Comparison of ENCODE assay signal across 23 cellular contexts in the genomic region with DNA sequence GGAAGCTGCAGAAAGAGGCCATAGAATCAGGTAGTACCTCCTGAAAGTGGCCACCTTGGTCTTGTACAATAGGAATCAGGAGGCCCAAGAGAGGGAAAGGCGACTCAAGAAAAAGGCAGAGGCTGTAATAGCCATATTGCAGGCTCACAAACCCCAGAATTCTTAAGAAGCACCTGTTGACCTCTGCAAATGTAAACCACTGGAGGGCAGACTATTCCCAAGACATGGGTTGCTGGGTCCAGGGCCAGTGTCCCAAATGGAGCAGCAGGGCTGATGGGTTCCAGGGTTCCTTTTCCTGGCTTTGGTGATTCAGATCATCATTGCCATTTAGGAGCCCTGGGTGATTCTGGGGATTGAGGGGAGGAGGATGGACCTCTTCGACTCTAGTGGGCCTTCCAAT.
"Had no signal": no experiment of that assay in that cellular context is flagged by ENCODE, and none has a peak within 500 bp of the region (broad histone marks: within the 10 kb centered on the region; RNA-seq: fewer than 3 reads in every experiment).

No MANE protein-coding gene starts in this region.

- H3K27me3 Mint-ChIP-seq: activated naive CD8-positive, alpha-beta T cell treated with anti-CD3 and anti-CD28 coated beads, Interleukin-2, amount 50 U/mL, for 24 hours had no signal

- H3K4me1 Mint-ChIP-seq: activated naive CD8-positive, alpha-beta T cell treated with anti-CD3 and anti-CD28 coated beads, Interleukin-2, amount 50 U/mL, for 24 hours had no signal

- ATAC-seq: activated CD8-positive, alpha-beta T cell treated with anti-CD3 and anti-CD28 coated beads for 36 hours; activated naive CD4-positive, alpha-beta T cell treated with anti-CD3 and anti-CD28 coated beads, Interleukin-2, amount 50 U/mL, for 72 hours; activated naive CD8-positive, alpha-beta T cell treated with anti-CD3 and anti-CD28 coated beads, Interleukin-2, amount 50 U/mL, for 24 hours; body of pancreas; T-helper 17 cell had no signal

- H3K4me2 ChIP-seq: PC-9 had no signal

- H3K4me1 ChIP-seq: ascending aorta, body of pancreas had no signal

- H3K4me3 ChIP-seq: ascending aorta, body of pancreas, PC-9 had no signal

- H3K27me3 ChIP-seq: ascending aorta, body of pancreas had no signal

- H3K4me3 Mint-ChIP-seq: activated CD8-positive, alpha-beta T cell treated with anti-CD3 and anti-CD28 coated beads for 36 hours; activated naive CD8-positive, alpha-beta T cell treated with anti-CD3 and anti-CD28 coated beads, Interleukin-2, amount 50 U/mL, for 24 hours; activated T-cell treated with anti-CD3 and anti-CD28 coated beads, Interleukin-2, amount 50 U/mL, for 24 hours; T-helper 17 cell had no signal

- H3K27ac Mint-ChIP-seq: activated CD8-positive, alpha-beta T cell treated with anti-CD3 and anti-CD28 coated beads for 36 hours; activated naive CD4-positive, alpha-beta T cell treated with anti-CD3 and anti-CD28 coated beads, Interleukin-2, amount 50 U/mL, for 72 hours; activated naive CD8-positive, alpha-beta T cell treated with anti-CD3 and anti-CD28 coated beads, Interleukin-2, amount 50 U/mL, for 24 hours; activated T-cell treated with anti-CD3 and anti-CD28 coated beads, Interleukin-2, amount 50 U/mL, for 24 hours; T-helper 17 cell had no signal

- H3K27ac ChIP-seq: ascending aorta, body of pancreas, PC-9 had no signal

- H3K9me3 ChIP-seq: ascending aorta had no signal

- H2AFZ ChIP-seq: PC-9 had no signal

- DNase-seq: activated CD4-positive, CD25-positive, alpha-beta regulatory T cell; activated CD8-positive, alpha-beta memory T cell treated with anti-CD3 and anti-CD28 coated beads, Interleukin-2, amount 50 U/mL, for 48 hours; activated CD8-positive, alpha-beta T cell treated with anti-CD3 and anti-CD28 coated beads for 36 hours; activated effector memory CD4-positive, alpha-beta T cell treated with anti-CD3 and anti-CD28 coated beads, Interleukin-2, amount 50 U/mL, for 16 hours; activated naive CD4-positive, alpha-beta T cell treated with Interleukin-2 at 50 U/mL for 16 hours; activated naive CD8-positive, alpha-beta T cell treated with anti-CD3 and anti-CD28 coated beads, Interleukin-2, amount 50 U/mL, for 24 hours; activated T-cell treated with anti-CD3 and anti-CD28 coated beads, Interleukin-2, amount 50 U/mL, for 24 hours; amniotic stem cell; body of pancreas; central memory CD4-positive, alpha-beta T cell; KG1; NCI-H1105 treated with DMSO at 0.1 percent for 48 hours; NCI-H1436 treated with DMSO at 0.1 percent for 48 hours; NCI-H187; NCI-H2081; NCI-H446; NCI-H524; PC-9; SHP77 treated with DMSO at 0.1 percent for 48 hours; T-helper 17 cell; T-helper 9 cell had no signal

- H3K36me3 Mint-ChIP-seq: activated naive CD4-positive, alpha-beta T cell treated with anti-CD3 and anti-CD28 coated beads, Interleukin-2, amount 50 U/mL, for 72 hours had no signal

- H3K36me3 ChIP-seq: ascending aorta had no signal
